8 cellular contexts compared by ENCODE assay signal in the genomic region with DNA sequence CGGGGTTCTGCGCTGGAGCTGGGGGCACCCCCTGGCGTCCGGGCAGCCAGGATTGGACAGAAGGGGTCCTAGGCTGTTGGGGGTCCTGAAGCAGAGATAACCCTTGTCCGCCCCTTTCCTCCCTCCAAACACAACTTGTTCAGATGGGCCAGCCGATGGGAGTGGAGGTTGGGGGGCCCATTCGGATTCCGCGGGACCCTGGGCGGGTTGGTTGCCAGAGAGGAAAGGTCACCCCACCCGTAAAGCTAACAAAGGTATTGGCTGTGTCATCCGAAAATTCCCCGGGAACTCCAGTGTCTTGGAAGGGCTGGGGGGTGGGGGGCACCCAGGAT. TPM values are rescaled to one million over a fixed set of nuclear protein-coding genes. Genes with fewer than 3 reads are reported as not detected.
DNase-seq lines count a peak whose midpoint lies in the region; ATAC-seq and TF ChIP-seq lines count a peak whose summit lies in the region.

No MANE protein-coding gene starts in this region.

- ATAC-seq in DND-41 (ENCODE audit: insufficient read depth, low read depth) (no peak), psoas muscle (no peak), HG02610 (IDR thresholded peaks at IDR 0.05; ENCODE audit: unreplicated experiment) (no peak), HG02840 (IDR thresholded peaks at IDR 0.05; ENCODE audit: low FRiP score, unreplicated experiment) (no peak), GM21717 (IDR thresholded peaks at IDR 0.05; ENCODE audit: unreplicated experiment) (no peak)

- H4K20me1 ChIP-seq in DND-41 (ENCODE audit: insufficient read depth, low read length): peaks cover 33% of the 10 kb centered on the region

- H3K27ac ChIP-seq in DND-41 (ENCODE audit: low read length) (no peak overlapping the region), SJCRH30 (no peak overlapping the region), psoas muscle (peak overlapping the region; percentile 84)

- H3K4me3 ChIP-seq in DND-41 (ENCODE audit: low read depth in 1 of 2, low read length in 2 of 2) (no peak overlapping the region), SJCRH30 (peak overlapping the region; percentile 76), fibroblast of villous mesenchyme (ENCODE audit: low read depth, low read length) (peak overlapping the region; percentile 61), psoas muscle (peak overlapping the region; percentile 76)

- peak overlapping the region; percentile 88 for H3K4me2 ChIP-seq in DND-41 (ENCODE audit: insufficient read depth, low read length)

- H3K36me3 ChIP-seq in DND-41 (ENCODE audit: insufficient read depth, low read length) (no peaks in the 10 kb centered on the region), SJCRH30 (no peaks in the 10 kb centered on the region), psoas muscle (ENCODE audit: insufficient read depth in 1 of 2, low read depth in 1 of 2) (no peaks in the 10 kb centered on the region)

- TF ChIP-seq CTCF in DND-41 (IDR thresholded peaks at IDR 0.05; ENCODE audit: borderline replicate concordance, extremely low read depth, low read length, poor library complexity, severe bottlenecking) (no peak), fibroblast of villous mesenchyme (IDR thresholded peaks at IDR 0.05; ENCODE audit: insufficient read depth, low read depth, low read length) (no peak), psoas muscle (IDR thresholded peaks at IDR 0.05) (no peak)

- peaks cover 11% of the 10 kb centered on the region for H3K27me3 ChIP-seq in DND-41 (ENCODE audit: insufficient read depth, low read length, poor library complexity)
- H3K27me3 ChIP-seq in SJCRH30: peaks cover 5% of the 10 kb centered on the region; the same call in 1 of the 2 replicates
- no peaks in the 10 kb centered on the region for H3K27me3 ChIP-seq in psoas muscle (ENCODE audit: insufficient read depth in 3 of 3, low read length in 2 of 3)

- H2AFZ ChIP-seq in DND-41 (ENCODE audit: low read depth, low read length): no peak overlapping the region

- no peaks in the 10 kb centered on the region for H3K9me3 ChIP-seq in DND-41 (ENCODE audit: insufficient read depth, low read length, severe bottlenecking)
- H3K9me3 ChIP-seq in SJCRH30 (replicated peaks): no peaks in the 10 kb centered on the region
- no peaks in the 10 kb centered on the region for H3K9me3 ChIP-seq in psoas muscle

- peaks cover 12% of the 10 kb centered on the region for H3K4me1 ChIP-seq in DND-41 (ENCODE audit: insufficient read depth, low read length)
- H3K4me1 ChIP-seq in SJCRH30: peaks cover 33% of the 10 kb centered on the region
- H3K4me1 ChIP-seq in psoas muscle: peaks cover 45% of the 10 kb centered on the region

- DNase-seq in DND-41 (no peak), SJCRH30 (peak in 1 of 2 experiments; percentile 54), fibroblast of villous mesenchyme (ENCODE audit: low read depth) (no peak), psoas muscle (no peak), 8988T (no peak)

- intact Hi-C loops in psoas muscle (cut with DNase I): loop anchor here in 1 of 2 donors (5.0 kb wide), 2 partner anchors 57 to 118 kb away; no protein-coding TSS in a partner anchor

- H3K79me2 ChIP-seq in DND-41 (ENCODE audit: insufficient read depth, low read length): no peaks in the 10 kb centered on the region

- WGBS in psoas muscle, 3 donors: 18 to 28% (median 24%) methylated on average over 11 to 13 of the region's 13 CpGs

- no peak overlapping the region for H3K9ac ChIP-seq in DND-41 (ENCODE audit: low read depth, low read length)

RNA-seq across cellular contexts. Expression of a gene that starts 1.3 kb away (rescaled TPM):
- total RNA-seq in SJCRH30 (2014; rRNA removed; shearing (Covaris generic)): 17.5 and 18.9 TPM in 2 replicates
- total RNA-seq in fibroblast of villous mesenchyme (0.32 and 0.43 TPM in 2 replicates), psoas muscle (1 to 10 TPM; 1.8 to 6.1 (median 5.5) TPM)
- 10 to 100 TPM in 1 of 3 donors, 1 to 10 TPM in 1, under 1 TPM in 1; 0.59 to 15.8 (median 3.3) TPM for polyA plus RNA-seq in psoas muscle

Comparison
In these comparisons a context has a peak if more than half of its experiments do, and no peak if none do; other contexts are left out.
1. H3K4me3 ChIP-seq: peak in SJCRH30 (single experiment), fibroblast of villous mesenchyme (single experiment) and psoas muscle (single experiment); none in DND-41 (0 of 2).